In genomic region chr2:47999512-47999911, GRCh38 we compare ENCODE assay signal across 26 cellular contexts.
"Had no signal": no experiment of that assay in that cellular context is flagged by ENCODE, and none has a peak within 500 bp of the region (broad histone marks: within the 10 kb centered on the region; RNA-seq: fewer than 3 reads in every experiment).

No MANE protein-coding gene starts in this region.

- DNase-seq: naive thymus-derived CD4-positive, alpha-beta T cell; natural killer cell; nephron progenitor cell; nucleus accumbens; pancreas; psoas muscle; right cardiac atrium; spleen; stimulated activated CD4-positive, alpha-beta T cell treated with anti-CD3 and anti-CD28 coated beads, Interleukin-12 subunit alpha, Interleukin-12 subunit beta, amount 100 ng/mL, for 4 hours; stimulated activated CD4-positive, alpha-beta T cell treated with anti-CD3 and anti-CD28 coated beads, Interleukin-1b, Interleukin-23, amount 100 ng/mL, for 48 hours; stimulated activated CD4-positive, alpha-beta T cell treated with anti-CD3 and anti-CD28 coated beads, Interleukin-4, amount 100 ng/mL, for 1 hour; stimulated activated CD4-positive, alpha-beta T cell treated with anti-CD3 and anti-CD28 coated beads, Interleukin-4, amount 100 ng/mL, for 4 hours; stimulated activated CD8-positive, alpha-beta memory T cell treated with anti-CD3 and anti-CD28 coated beads, Interleukin-4, amount 100 ng/mL, for 48 hours; stimulated activated naive CD4-positive, alpha-beta T cell; stimulated activated naive CD8-positive, alpha-beta T cell treated with anti-CD3 and anti-CD28 coated beads, Interleukin-15, amount 100 ng/mL, for 72 hours; stimulated activated naive CD8-positive, alpha-beta T cell treated with anti-CD3 and anti-CD28 coated beads, Interleukin-15, Interleukin-2, amounts not matched to agents 100 U/mL and 50 U/mL, for 24 hours; substantia nigra; testis; tibial artery; transverse colon; upper lobe of right lung; uterus had no signal

- H3K4me1 Mint-ChIP-seq: natural killer cell; nephron progenitor cell; stimulated activated memory B cell treated with anti-CD40 and anti-IgM and Interleukin-4, amounts not matched to agents 10 μg/mL and 1 μg/mL and 100 μg/mL, for 72 hours; stimulated activated naive CD8-positive, alpha-beta T cell treated with anti-CD3 and anti-CD28 coated beads, Interleukin-15, amount 100 ng/mL, for 72 hours had no signal

- ATAC-seq: naive thymus-derived CD4-positive, alpha-beta T cell; natural killer cell; pancreas; psoas muscle; right cardiac atrium; sciatic nerve; stimulated activated memory B cell treated with anti-CD40 and anti-IgM and Interleukin-4, amounts not matched to agents 10 μg/mL and 1 μg/mL and 100 μg/mL, for 72 hours; stimulated activated naive CD8-positive, alpha-beta T cell treated with anti-CD3 and anti-CD28 coated beads, Interleukin-15, amount 100 ng/mL, for 72 hours; stimulated activated naive CD8-positive, alpha-beta T cell treated with anti-CD3 and anti-CD28 coated beads, Interleukin-15, Interleukin-2, amounts not matched to agents 100 U/mL and 50 U/mL, for 24 hours; upper lobe of right lung had no signal

- H3K9me3 Mint-ChIP-seq: naive thymus-derived CD4-positive, alpha-beta T cell; natural killer cell; nephron progenitor cell; neural crest cell; stimulated activated memory B cell treated with anti-CD40 and anti-IgM and Interleukin-4, amounts not matched to agents 10 μg/mL and 1 μg/mL and 100 μg/mL, for 72 hours; stimulated activated naive CD8-positive, alpha-beta T cell treated with anti-CD3 and anti-CD28 coated beads, Interleukin-15, amount 100 ng/mL, for 72 hours; type B pancreatic cell had no signal

- H3K36me3 Mint-ChIP-seq: naive thymus-derived CD4-positive, alpha-beta T cell; natural killer cell; stimulated activated memory B cell treated with anti-CD40 and anti-IgM and Interleukin-4, amounts not matched to agents 10 μg/mL and 1 μg/mL and 100 μg/mL, for 72 hours; type B pancreatic cell had no signal

- H3K27me3 Mint-ChIP-seq: stimulated activated memory B cell treated with anti-CD40 and anti-IgM and Interleukin-4, amounts not matched to agents 10 μg/mL and 1 μg/mL and 100 μg/mL, for 72 hours; stimulated activated naive CD8-positive, alpha-beta T cell treated with anti-CD3 and anti-CD28 coated beads, Interleukin-15, amount 100 ng/mL, for 72 hours; type B pancreatic cell had no signal

- H3K27ac Mint-ChIP-seq: naive thymus-derived CD4-positive, alpha-beta T cell; natural killer cell; nephron progenitor cell; stimulated activated memory B cell treated with anti-CD40 and anti-IgM and Interleukin-4, amounts not matched to agents 10 μg/mL and 1 μg/mL and 100 μg/mL, for 72 hours; stimulated activated naive CD8-positive, alpha-beta T cell treated with anti-CD3 and anti-CD28 coated beads, Interleukin-15, amount 100 ng/mL, for 72 hours; type B pancreatic cell had no signal

- H3K4me3 Mint-ChIP-seq: naive thymus-derived CD4-positive, alpha-beta T cell; natural killer cell; nephron progenitor cell; neural crest cell; stimulated activated memory B cell treated with anti-CD40 and anti-IgM and Interleukin-4, amounts not matched to agents 10 μg/mL and 1 μg/mL and 100 μg/mL, for 72 hours; stimulated activated naive CD8-positive, alpha-beta T cell treated with anti-CD3 and anti-CD28 coated beads, Interleukin-15, amount 100 ng/mL, for 72 hours; type B pancreatic cell had no signal
